8 cellular contexts compared by ENCODE assay signal in the genomic region with DNA sequence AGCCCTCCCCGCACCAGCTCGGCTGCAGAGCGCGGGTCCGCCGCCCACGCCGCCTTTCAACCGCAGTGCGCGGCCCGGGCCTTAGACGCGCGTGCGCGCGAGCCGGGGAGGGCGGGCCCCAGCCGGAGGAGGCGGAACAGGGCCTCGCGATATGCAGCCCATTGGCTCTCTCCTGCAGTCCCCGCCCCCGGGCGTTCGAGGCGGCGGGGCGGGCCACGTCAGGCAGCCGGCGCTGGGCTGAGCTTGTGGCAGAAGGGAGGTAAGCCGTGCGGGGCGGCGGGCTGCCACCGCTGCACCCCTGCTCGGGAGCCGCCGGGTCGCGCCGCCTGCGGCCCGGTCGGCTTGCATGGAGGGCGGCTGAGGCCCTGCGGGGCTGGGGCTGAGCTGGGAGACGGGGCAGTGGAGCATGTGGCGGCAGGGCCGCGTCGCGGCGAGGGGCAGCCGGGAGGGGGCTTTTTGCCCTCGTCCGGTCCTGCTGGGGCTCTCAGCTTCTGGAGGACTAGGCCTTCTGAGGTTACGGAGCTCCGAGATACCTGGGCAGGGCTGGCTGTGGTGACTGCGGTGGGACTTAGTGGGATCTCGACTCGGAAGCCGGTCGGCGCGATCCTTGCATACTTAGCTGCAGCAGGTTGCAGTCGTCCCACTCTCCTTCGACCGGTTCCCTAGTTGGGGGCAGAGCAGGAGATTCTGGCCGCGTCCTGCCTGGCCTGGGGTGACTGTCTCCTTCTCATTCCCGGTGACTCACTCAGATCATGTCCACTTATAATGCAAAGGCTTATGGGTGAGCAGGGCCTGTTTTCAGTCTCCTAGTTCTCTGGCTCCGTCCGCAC. TPM values are rescaled to one million over a fixed set of nuclear protein-coding genes. Genes with fewer than 3 reads are reported as not detected.
DNase-seq lines count a peak whose midpoint lies in the region; ATAC-seq and TF ChIP-seq lines count a peak whose summit lies in the region.

A gene with protein sequence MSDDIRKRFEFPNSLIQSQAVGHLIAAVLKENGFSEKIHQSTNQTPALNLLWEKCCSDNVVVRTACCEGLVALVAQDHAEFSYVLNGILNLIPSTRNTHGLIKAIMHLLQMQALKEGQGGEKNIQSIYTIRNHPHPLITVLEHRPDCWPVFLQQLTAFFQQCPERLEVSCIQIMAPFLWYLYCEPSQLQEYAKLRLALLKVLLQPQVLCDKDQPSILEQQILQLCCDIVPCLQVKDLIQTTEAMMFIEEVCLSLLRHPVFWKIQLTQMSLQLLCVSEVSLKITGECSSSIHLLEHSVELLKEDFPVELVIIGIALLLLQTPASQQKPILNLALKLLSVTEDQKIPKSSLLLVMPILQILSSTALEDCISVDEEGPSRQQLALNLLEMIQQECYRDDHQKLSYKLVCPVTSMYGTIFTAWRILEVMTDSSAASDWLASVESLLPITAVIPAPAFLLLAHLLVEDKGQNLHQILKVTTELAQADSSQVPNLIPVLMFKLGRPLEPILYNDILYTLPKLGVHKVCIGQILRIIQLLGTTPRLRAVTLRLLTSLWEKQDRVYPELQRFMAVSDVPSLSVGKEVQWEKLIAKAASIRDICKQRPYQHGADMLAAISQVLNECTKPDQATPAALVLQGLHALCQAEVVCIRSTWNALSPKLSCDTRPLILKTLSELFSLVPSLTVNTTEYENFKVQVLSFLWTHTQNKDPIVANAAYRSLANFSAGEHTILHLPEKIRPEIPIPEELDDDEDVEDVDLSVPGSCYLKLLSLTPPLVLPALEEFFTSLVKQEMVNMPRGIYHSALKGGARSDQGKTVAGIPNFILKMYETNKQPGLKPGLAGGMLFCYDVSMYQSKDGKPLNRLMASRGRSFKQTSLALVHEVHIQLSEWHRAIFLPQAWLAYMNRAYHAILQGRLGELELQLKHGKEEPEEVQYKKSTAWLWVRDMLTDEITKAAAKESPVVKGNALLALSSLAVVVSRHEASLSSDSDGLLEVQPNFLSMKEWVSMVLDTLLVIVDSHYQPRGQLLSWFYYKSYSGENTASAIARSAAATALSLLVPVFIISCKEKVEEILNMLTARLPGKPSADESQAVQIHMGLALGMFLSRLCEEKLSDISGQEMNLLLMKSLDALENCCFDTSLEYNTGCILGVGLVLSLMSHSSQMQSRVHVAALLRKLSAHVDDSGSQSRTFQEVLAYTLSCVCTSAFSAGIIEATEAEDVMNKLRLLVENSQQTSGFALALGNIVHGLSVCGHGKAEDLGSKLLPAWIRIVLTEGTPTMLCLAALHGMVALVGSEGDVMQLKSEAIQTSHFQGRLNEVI (N-terminal part only) (plus strand): TSS at position 225 of the 830 bp plus-strand sequence. CDS start 31,095 bp downstream, outside the sequence.

- peak within 1 kb of the TSS; percentile 82 for H2AFZ ChIP-seq in parathyroid adenoma

- 0 to 1% methylated on average over 39 to 51 of the region's 77 CpGs for WGBS in tibial nerve, 2 donors

- H3K9me3 ChIP-seq in parathyroid adenoma (ENCODE audit: control insufficient read depth, low read length) (no peaks in the 10 kb centered on the region), tibial nerve (no peaks in the 10 kb centered on the region)

- TF ChIP-seq EP300 in tibial nerve (IDR thresholded peaks at IDR 0.05), result peak; percentile 7 to 74

- no peaks in the 10 kb centered on the region for H3K36me3 ChIP-seq in parathyroid adenoma (ENCODE audit: control insufficient read depth, insufficient read depth, low read length)
- H3K36me3 ChIP-seq in tibial nerve, result no peaks in the 10 kb centered on the region

- peak within 1 kb of the TSS; percentile 77 for H3K4me3 ChIP-seq in HFF-Myc (replicated peaks; ENCODE audit: low read depth, low read length)
- H3K4me3 ChIP-seq in parathyroid adenoma (ENCODE audit: low read depth, low read length), result peak within 1 kb of the TSS; percentile 66
- H3K4me3 ChIP-seq in tibial nerve, result peak within 1 kb of the TSS; percentile 70 to 96 (median 90)

- no peaks in the 10 kb centered on the region for H3K4me1 ChIP-seq in parathyroid adenoma
- peaks cover 0 to 29% (median 4%) of the 10 kb centered on the region in 4 donors for H3K4me1 ChIP-seq in tibial nerve

- intact Hi-C loops in Right ventricle myocardium superior (cut with DNase I), result loop anchor here (5.0 kb wide), 1 partner anchor 62 kb away; the partner anchor contains the start of gene MLLT3

- no peak for TF ChIP-seq CTCF in HFF-Myc (IDR thresholded peaks at IDR 0.05; ENCODE audit: low read depth, low read length, missing control alignments)
- TF ChIP-seq CTCF in parathyroid adenoma (IDR thresholded peaks at IDR 0.05), result no peak
- TF ChIP-seq CTCF in tibial nerve (IDR thresholded peaks at IDR 0.05), result peak in 2 of 5 experiments; percentile 6 to 58

- no peaks in the 10 kb centered on the region for H3K27me3 ChIP-seq in parathyroid adenoma (ENCODE audit: control insufficient read depth, insufficient read depth, low read length)
- H3K27me3 ChIP-seq in tibial nerve, result no peaks in the 10 kb centered on the region

- H3K79me2 ChIP-seq in parathyroid adenoma, result peaks cover 6% of the 10 kb centered on the region

- ATAC-seq in SK-N-SH treated with all-trans-retinoic acid at 6 μM for 48 hours (peak; percentile 98), Right ventricle myocardium superior (ENCODE audit: poor library complexity) (peak; percentile 99)

- H3K4me2 ChIP-seq in parathyroid adenoma (ENCODE audit: low read length), result peak within 1 kb of the TSS; percentile 75

- H3K9ac ChIP-seq in parathyroid adenoma, result no peak within 1 kb of the TSS

- DNase-seq in GM04504 (ENCODE audit: low read depth) (peak; percentile 83), HFF-Myc (ENCODE audit: extremely low read depth, low read depth) (peak; percentile 63), NAMALWA (ENCODE audit: low spot score) (peak; percentile 97), Right ventricle myocardium superior (peak; percentile 98), tibial nerve (ENCODE audit: low spot score in 2 of 2) (peak; percentile 85 to 91)
- DNase-seq in activated naive CD8-positive, alpha-beta T cell treated with anti-CD3 and anti-CD28 coated beads, Interleukin-2, amount 50 U/mL, for 16 hours (ENCODE audit: low read depth, low spot score), result peak; percentile 89

- H3K27ac ChIP-seq in parathyroid adenoma (peak within 1 kb of the TSS; percentile 74), tibial nerve (peak within 1 kb of the TSS; percentile 77 to 89 (median 84))

- TF ChIP-seq POLR2A in tibial nerve (IDR thresholded peaks at IDR 0.05), result peak; percentile 88 to 97

TF ChIP-seq in SK-N-SH treated with all-trans-retinoic acid at 6 μM for 48 hours, 23 proteins besides CTCF, POLR2A, EP300 and RAD21:
- TF ChIP-seq TSHZ2 (CRISPR knock-in tag; IDR thresholded peaks at IDR 0.05), result peak; percentile 23; the same call in 1 of the 2 replicates
- no peak for TF ChIP-seq TOX (CRISPR knock-in tag; IDR thresholded peaks at IDR 0.05; ENCODE audit: borderline replicate concordance)

RNA-seq across cellular contexts. Expression of the gene that starts here (rescaled TPM):
- total RNA-seq in Right ventricle myocardium superior (28.7 TPM), tibial nerve (10 to 100 TPM; 15.7 to 39.9 (median 25.4) TPM)

Comparison
In these comparisons a context has a peak if more than half of its experiments do, and no peak if none do; other contexts are left out.
1. Peak in every context shown above with its lines: DNase-seq, ATAC-seq, H3K4me3 ChIP-seq and H3K27ac ChIP-seq.